In genomic region chr2:226963528-226963927, GRCh38 we compare ENCODE assay signal across 14 cellular contexts.
DNase-seq lines count a peak whose midpoint lies in the region; ATAC-seq and TF ChIP-seq lines count a peak whose summit lies in the region.
"Had no signal": no experiment of that assay in that cellular context is flagged by ENCODE, and none has a peak within 500 bp of the region (broad histone marks: within the 10 kb centered on the region; RNA-seq: fewer than 3 reads in every experiment).

No MANE protein-coding gene starts in this region.

- no peaks in the 10 kb centered on the region for H3K27me3 ChIP-seq in mesenchymal stem cell (ENCODE audit: control insufficient read depth in 1 of 2, insufficient read depth in 1 of 2, low read length in 2 of 2)
- H3K27me3 ChIP-seq: vagina had no signal

- ATAC-seq in GM18868 (IDR thresholded peaks at IDR 0.05; ENCODE audit: unreplicated experiment) (no peak), GM18858 (IDR thresholded peaks at IDR 0.05; ENCODE audit: unreplicated experiment) (no peak)
- ATAC-seq: left ventricle myocardium superior, Panc1 had no signal

- H2AFZ ChIP-seq in mesenchymal stem cell (ENCODE audit: low read depth, low read length) = no peak overlapping the region

- no peak overlapping the region for H2BK12ac ChIP-seq in mesenchymal stem cell (ENCODE audit: low read length in 2 of 2)

- no peak overlapping the region for H3K4me2 ChIP-seq in mesenchymal stem cell (ENCODE audit: low read length, poor library complexity, severe bottlenecking)

- H3K23ac ChIP-seq in mesenchymal stem cell (ENCODE audit: low read length in 2 of 2) = no peak overlapping the region

- H3K9me3 ChIP-seq in mesenchymal stem cell (ENCODE audit: control insufficient read depth, low read length) = no peaks in the 10 kb centered on the region
- H3K9me3 ChIP-seq: vagina had no signal

- H2BK15ac ChIP-seq in mesenchymal stem cell (ENCODE audit: low read depth, poor library complexity, severe bottlenecking) = no peak overlapping the region

- H3K27ac ChIP-seq in mesenchymal stem cell (ENCODE audit: low read length, poor library complexity, severe bottlenecking) = peak overlapping the region; percentile 40
- H3K27ac ChIP-seq: vagina had no signal

- H3K79me1 ChIP-seq in mesenchymal stem cell (replicated peaks; ENCODE audit: low read length, poor library complexity, severe bottlenecking) = no peaks in the 10 kb centered on the region

- no peak overlapping the region for H2BK120ac ChIP-seq in mesenchymal stem cell (ENCODE audit: low read depth, low read length)

- 11% methylated on average over 1 of the region's 1 CpG for WGBS in mesenchymal stem cell

- H3K4me3 ChIP-seq in AG10803 (ENCODE audit: low read length) (no peak overlapping the region), choroid plexus epithelial cell (ENCODE audit: low read depth, low read length) (no peak overlapping the region), mesenchymal stem cell (ENCODE audit: insufficient read depth in 1 of 2, low read depth in 1 of 2, low read length in 2 of 2) (no peak overlapping the region)
- H3K4me3 ChIP-seq: vagina had no signal

- no peaks in the 10 kb centered on the region for H3K36me3 ChIP-seq in mesenchymal stem cell (ENCODE audit: control insufficient read depth in 1 of 2, insufficient read depth in 2 of 2, low read depth in 1 of 2, low read length in 2 of 2)
- H3K36me3 ChIP-seq: vagina had no signal

- no peaks in the 10 kb centered on the region for H3K4me1 ChIP-seq in mesenchymal stem cell (ENCODE audit: control insufficient read depth, insufficient read depth, low read depth, low read length)
- H3K4me1 ChIP-seq: vagina had no signal

- peak; percentile 26; the same call in 1 of the 2 replicates for TF ChIP-seq CTCF in AG10803 (conservative IDR thresholded peaks at IDR 0.05; ENCODE audit: low read length)
- peak; percentile 6 for TF ChIP-seq CTCF in choroid plexus epithelial cell (conservative IDR thresholded peaks at IDR 0.05; ENCODE audit: low read depth, low read length)

- no peak overlapping the region for H2BK5ac ChIP-seq in mesenchymal stem cell (ENCODE audit: low read depth, low read length, poor library complexity, severe bottlenecking)

- no peak overlapping the region for H3K4ac ChIP-seq in mesenchymal stem cell (ENCODE audit: low read depth in 1 of 2, low read length in 2 of 2)

- H4K91ac ChIP-seq in mesenchymal stem cell (ENCODE audit: low read length) = no peak overlapping the region

- no peak overlapping the region for H4K8ac ChIP-seq in mesenchymal stem cell (ENCODE audit: low read length)

- H3K14ac ChIP-seq in mesenchymal stem cell (ENCODE audit: low read length in 2 of 2) = no peak overlapping the region

- no peak overlapping the region for H2AK5ac ChIP-seq in mesenchymal stem cell (ENCODE audit: low read length, severe bottlenecking)

- no peak overlapping the region for H3K18ac ChIP-seq in mesenchymal stem cell (ENCODE audit: low read depth in 1 of 2, low read length in 2 of 2)

- DNase-seq in AG10803 (ENCODE audit: low read depth) (peak; percentile 83), M059J (ENCODE audit: low read depth) (peak; percentile 95), choroid plexus epithelial cell (ENCODE audit: low read depth) (peak; percentile 61), mesenchymal stem cell (peak; percentile 36), cerebellum (ENCODE audit: low spot score) (no peak), AML-193 (lab: John Stamatoyannopoulos, UW) (no peak)
- DNase-seq: C1 segment of cervical spinal cord, GDM1, left ventricle myocardium superior, NCI-H2171 had no signal

- no peak overlapping the region for H3K9ac ChIP-seq in mesenchymal stem cell (ENCODE audit: low read length)

Comparison
In these comparisons a context has a peak if more than half of its experiments do, and no peak if none do; other contexts are left out.
1. DNase-seq: peak in AG10803 (single experiment), M059J (single experiment), choroid plexus epithelial cell (single experiment) and mesenchymal stem cell (single experiment); none in cerebellum (single experiment) and AML-193 (0 of 2).